Comparison of ENCODE assay signal across 30 cellular contexts in genomic region chr14:59199614-59200013, GRCh38. TPM values are rescaled to one million over a fixed set of nuclear protein-coding genes. Genes with fewer than 3 reads are reported as not detected.
A peak's percentile ranks its signal among the peaks of the same experiment; 100 is the strongest.
DNase-seq lines count a peak whose midpoint lies in the region; ATAC-seq, FAIRE-seq and TF ChIP-seq lines count a peak whose summit lies in the region.
"Had no signal": no experiment of that assay in that cellular context is flagged by ENCODE, and none has a peak within 500 bp of the region (broad histone marks: within the 10 kb centered on the region; RNA-seq: fewer than 3 reads in every experiment).

No MANE protein-coding gene starts in this region.

- H2BK5ac ChIP-seq in H9 (ENCODE audit: insufficient read length, low read length): no peak overlapping the region

- no peak overlapping the region for H2BK120ac ChIP-seq in H9 (ENCODE audit: low read depth, low read length, poor library complexity, severe bottlenecking)

- TF ChIP-seq POLR2A in GM12878 (IDR thresholded peaks at IDR 0.05; ENCODE audit: low read depth, low read length): no peak
- TF ChIP-seq POLR2A in vagina (IDR thresholded peaks at IDR 0.05): no peak

- no peaks in the 10 kb centered on the region for H3K9me3 ChIP-seq in right cardiac atrium (ENCODE audit: control insufficient read depth, low read length)
- H3K9me3 ChIP-seq in GM12878 (replicated peaks; ENCODE audit: control insufficient read depth, insufficient read depth, low read length): no peaks in the 10 kb centered on the region; the same call in 2 of the 3 replicates
- no peaks in the 10 kb centered on the region for H3K9me3 ChIP-seq in vagina
- no peaks in the 10 kb centered on the region for H3K9me3 ChIP-seq in H9 (ENCODE audit: control insufficient read depth, low read depth, low read length)
- H3K9me3 ChIP-seq: breast epithelium, colonic mucosa, gastrocnemius medialis, neutrophil, psoas muscle had no signal

- H3K27ac Mint-ChIP-seq in H9: no peak overlapping the region
- H3K27ac Mint-ChIP-seq: activated naive CD4-positive, alpha-beta T cell treated with anti-CD3 and anti-CD28 coated beads for 36 hours; B cell; CD8-positive, alpha-beta memory T cell; T-cell had no signal

- no peak overlapping the region for H3K18ac ChIP-seq in H9 (ENCODE audit: insufficient read length, low read depth, low read length)

- H4K20me1 ChIP-seq in GM12878 (ENCODE audit: control insufficient read depth, insufficient read depth) (no peaks in the 10 kb centered on the region), H9 (ENCODE audit: control insufficient read depth, insufficient read depth, insufficient read length) (no peaks in the 10 kb centered on the region)

- H2AFZ ChIP-seq in GM12878 (ENCODE audit: control insufficient read depth, low read depth, low read length): no peak overlapping the region
- H2AFZ ChIP-seq in H9 (ENCODE audit: low read length): no peak overlapping the region

- H3K4me1 Mint-ChIP-seq in H9: peaks cover 4 to 5% of the 10 kb centered on the region in 2 experiments; a peak in 3 of 4 replicates

- no peak overlapping the region for H2AK5ac ChIP-seq in H9 (ENCODE audit: insufficient read length, low read length)

- H3K9me3 Mint-ChIP-seq in H9: no peaks in the 10 kb centered on the region
- H3K9me3 Mint-ChIP-seq: activated naive CD4-positive, alpha-beta T cell treated with anti-CD3 and anti-CD28 coated beads for 36 hours; CD8-positive, alpha-beta memory T cell; effector memory CD8-positive, alpha-beta T cell; stimulated activated naive CD8-positive, alpha-beta T cell treated with anti-CD3 and anti-CD28 coated beads, Interleukin-15, amount 100 ng/mL, for 72 hours; T-cell had no signal

- no peak overlapping the region for H3K4ac ChIP-seq in H9 (ENCODE audit: low read depth, low read length)

- H3K23me2 ChIP-seq in H9 (ENCODE audit: insufficient read length, low read depth, low read length, poor library complexity, severe bottlenecking): no peaks in the 10 kb centered on the region

- no peaks in the 10 kb centered on the region for H3K36me3 Mint-ChIP-seq in H9 (ENCODE audit: insufficient read depth in 1 of 3, low read depth in 3 of 3)

- no peak overlapping the region for H4K8ac ChIP-seq in H9 (replicated peaks; ENCODE audit: insufficient read length, low read depth, low read length)

- no peak overlapping the region for H4K5ac ChIP-seq in H9 (ENCODE audit: insufficient read length, low read depth, low read length)

- H3T11ph ChIP-seq in H9 (ENCODE audit: low read length): no peak overlapping the region

- TF ChIP-seq CTCF in GM12878 (IDR thresholded peaks at IDR 0.05 in 2 of 3, conservative IDR thresholded peaks at IDR 0.05 in 1 of 3; ENCODE audit: control insufficient read depth in 2 of 3, extremely low read depth in 1 of 3, insufficient read depth in 1 of 3, low read depth in 3 of 3, low read length in 3 of 3) (no peak), omental fat pad (IDR thresholded peaks at IDR 0.05) (no peak), vagina (IDR thresholded peaks at IDR 0.05) (no peak), H9 (conservative IDR thresholded peaks at IDR 0.05) (no peak)

- BruUV-seq in GM12878 (replicated peaks; lab: Mats Ljungman, UMichigan): no TSS peak

- H3K4me1 ChIP-seq in right cardiac atrium (ENCODE audit: control insufficient read depth, insufficient read depth, low read length) (peaks cover 14% of the 10 kb centered on the region), GM12878 (ENCODE audit: control insufficient read depth, insufficient read depth, low read length) (no peaks in the 10 kb centered on the region), vagina (peaks cover 38% of the 10 kb centered on the region), H9 (ENCODE audit: insufficient read depth, low read length) (no peaks in the 10 kb centered on the region)
- H3K4me1 ChIP-seq: breast epithelium, colonic mucosa had no signal

- no peak for TF ChIP-seq RAD21 in GM12878 (IDR thresholded peaks at IDR 0.05; ENCODE audit: insufficient read depth, low read depth, low read length)

- H3K4me2 ChIP-seq in GM12878 (ENCODE audit: control insufficient read depth, insufficient read depth) (no peak overlapping the region), H9 (ENCODE audit: insufficient read depth, insufficient read length, low read length) (no peak overlapping the region)

- no peak overlapping the region for H3K4me3 ChIP-seq in right cardiac atrium (ENCODE audit: low read length)
- no peak overlapping the region for H3K4me3 ChIP-seq in GM12878
- H3K4me3 ChIP-seq in vagina: no peak overlapping the region
- H3K4me3 ChIP-seq: breast epithelium, colonic mucosa, gastrocnemius medialis, psoas muscle had no signal

- in situ Hi-C loops in GM12878 (cut with MboI): no loop called here

- RAD21 ChIA-PET in GM12878 (lab: Charles Lee; ENCODE audit: unreplicated experiment): no interaction called here

- ATAC-seq in right cardiac atrium: no peak
- peak; percentile 27 for ATAC-seq in GM12878
- ATAC-seq in omental fat pad (ENCODE audit: low FRiP score): peak; percentile 35
- no peak for ATAC-seq in HG03469 (IDR thresholded peaks at IDR 0.05; ENCODE audit: unreplicated experiment)
- no peak for ATAC-seq in HG03571 (IDR thresholded peaks at IDR 0.05; ENCODE audit: unreplicated experiment)
- ATAC-seq: effector memory CD8-positive, alpha-beta T cell; esophagus mucosa; gastrocnemius medialis; psoas muscle; stimulated activated naive CD8-positive, alpha-beta T cell treated with anti-CD3 and anti-CD28 coated beads, Interleukin-15, amount 100 ng/mL, for 72 hours; T-cell had no signal

- H4K91ac ChIP-seq in H9 (ENCODE audit: insufficient read length, low read depth, low read length): no peak overlapping the region

- no peaks in the 10 kb centered on the region for H3K36me3 ChIP-seq in GM12878 (ENCODE audit: control insufficient read depth in 2 of 2, insufficient read depth in 2 of 2, low read length in 1 of 2)
- H3K36me3 ChIP-seq in vagina: no peaks in the 10 kb centered on the region
- H3K36me3 ChIP-seq: breast epithelium, colonic mucosa, gastrocnemius medialis, neutrophil had no signal

- H3K27ac ChIP-seq in right cardiac atrium (ENCODE audit: low read length): peak overlapping the region; percentile 51
- no peak overlapping the region for H3K27ac ChIP-seq in GM12878 (ENCODE audit: control insufficient read depth, insufficient read depth)
- peak overlapping the region; percentile 37 for H3K27ac ChIP-seq in vagina
- H3K27ac ChIP-seq in H9 (ENCODE audit: insufficient read length, low read depth, low read length): no peak overlapping the region
- H3K27ac ChIP-seq: breast epithelium, colonic mucosa, gastrocnemius medialis, neutrophil, psoas muscle had no signal

- no peak overlapping the region for H3K23ac ChIP-seq in H9 (ENCODE audit: insufficient read length, low read depth, low read length)

- no peak for FAIRE-seq in GM12878 (lab: Jason Lieb, UNC)
- FAIRE-seq: H1 had no signal

- SMC1A ChIA-PET in GM12878 (lab: Charles Lee; ENCODE audit: uncharacterized antibody, unreplicated experiment): interaction anchor here (1.5 to 4.9 kb wide), 2 partner anchors 8 to 76 kb away, joined by 4 to 78 read pairs; partner anchors contain the start of gene DAAM1

- H3K14ac ChIP-seq in H9 (ENCODE audit: insufficient read depth, low read length): no peak overlapping the region

- WGBS in right cardiac atrium: 41% methylated on average over 1 of the region's 1 CpG
- WGBS in GM12878 (ENCODE audit: insufficient coverage, insufficient replicate concordance, low lambda C conversion rate, missing lambda C conversion rate): 35% methylated on average over 1 of the region's 1 CpG
- WGBS in H9 (ENCODE audit: extremely low coverage, insufficient read length, low lambda C conversion rate): no CpG with 5 or more reads among the region's 1 CpG

- no peak overlapping the region for H2BK20ac ChIP-seq in H9 (ENCODE audit: low read depth, low read length, poor library complexity, severe bottlenecking)

- no peak overlapping the region for H3K4me3 Mint-ChIP-seq in H9
- H3K4me3 Mint-ChIP-seq: activated naive CD4-positive, alpha-beta T cell treated with anti-CD3 and anti-CD28 coated beads for 36 hours; B cell; CD8-positive, alpha-beta memory T cell; effector memory CD8-positive, alpha-beta T cell; stimulated activated naive CD8-positive, alpha-beta T cell treated with anti-CD3 and anti-CD28 coated beads, Interleukin-15, amount 100 ng/mL, for 72 hours; T-cell had no signal

- TF ChIP-seq EP300 in GM12878 (IDR thresholded peaks at IDR 0.05; ENCODE audit: borderline replicate concordance in 1 of 2, control insufficient read depth in 1 of 2, low read depth in 2 of 2, low read length in 2 of 2): no peak

- no peak for DNase-seq in right cardiac atrium
- DNase-seq in cardiac septum (ENCODE audit: low spot score): no peak
- no peak for DNase-seq in GM12878 (ENCODE audit: low read depth, low spot score)
- no peak for DNase-seq in omental fat pad (ENCODE audit: low spot score)
- DNase-seq in vagina (ENCODE audit: extremely low spot score in 2 of 2): no peak
- no peak for DNase-seq in H9
- DNase-seq: activated CD4-positive, alpha-beta T cell treated with anti-CD3 and anti-CD28 coated beads, Interleukin-2, amount 50 U/mL, for 48 hours; activated CD4-positive, CD25-positive, alpha-beta regulatory T cell; activated naive CD4-positive, alpha-beta T cell treated with anti-CD3 and anti-CD28 coated beads for 36 hours; CD8-positive, alpha-beta memory T cell; colonic mucosa; DMS153; effector memory CD8-positive, alpha-beta T cell; gastrocnemius medialis; hippocampal formation; IMR-90; NCI-H1092; NCI-H2029 treated with DMSO at 0.1 percent for 48 hours; NCI-H510A treated with DMSO at 0.1 percent for 48 hours; psoas muscle; stimulated activated naive CD8-positive, alpha-beta T cell treated with anti-CD3 and anti-CD28 coated beads, Interleukin-15, amount 100 ng/mL, for 72 hours; T-cell; trophoblast cell had no signal

- POLR2A ChIA-PET in GM12878 (lab: Charles Lee): no interaction called here

- peaks cover 14% of the 10 kb centered on the region for H3K79me2 ChIP-seq in GM12878 (ENCODE audit: control insufficient read depth, insufficient read depth, low read length)
- H3K79me2 ChIP-seq in H9 (ENCODE audit: insufficient read depth, low read length): no peaks in the 10 kb centered on the region

- no peaks in the 10 kb centered on the region for H3K27me3 Mint-ChIP-seq in H9 (ENCODE audit: low read depth)
- H3K27me3 Mint-ChIP-seq: B cell; CD8-positive, alpha-beta memory T cell; effector memory CD8-positive, alpha-beta T cell; stimulated activated naive CD8-positive, alpha-beta T cell treated with anti-CD3 and anti-CD28 coated beads, Interleukin-15, amount 100 ng/mL, for 72 hours; T-cell had no signal

- intact Hi-C loops in right cardiac atrium (cut with DNase I): loop anchor here in 1 of 4 donors (10.0 kb wide), 1 partner anchor 225 kb away; no protein-coding TSS in a partner anchor
- intact Hi-C loops in cardiac septum (cut with DNase I): no loop called here
- intact Hi-C loops in GM12878 (cut with micrococcal nuclease; ENCODE audit: unreplicated experiment): no loop called here
- intact Hi-C loops in vagina (cut with DNase I): loop anchor here (10.0 kb wide), 1 partner anchor 55 kb away; no protein-coding TSS in a partner anchor

- H3K9ac ChIP-seq in GM12878 (ENCODE audit: control insufficient read depth, insufficient read depth, low read length) (no peak overlapping the region), H9 (ENCODE audit: extremely low read depth, insufficient read length, low read length) (no peak overlapping the region)

- CTCF ChIA-PET in GM12878 (lab: Yijun Ruan, JAX): no interaction called here

- no peak overlapping the region for H3K56ac ChIP-seq in H9 (ENCODE audit: insufficient read length, low read depth, low read length)

- H3K79me1 ChIP-seq in H9 (ENCODE audit: insufficient read depth, low read depth, low read length, poor library complexity, severe bottlenecking): peaks cover 4% of the 10 kb centered on the region

- H2BK15ac ChIP-seq in H9 (ENCODE audit: low read depth, low read length): no peak overlapping the region

- H3K27me3 ChIP-seq in right cardiac atrium (ENCODE audit: control insufficient read depth, insufficient read depth) (no peaks in the 10 kb centered on the region), GM12878 (replicated peaks in 1 of 2; ENCODE audit: control insufficient read depth in 2 of 2, insufficient read depth in 2 of 2, low read length in 1 of 2) (no peaks in the 10 kb centered on the region), vagina (no peaks in the 10 kb centered on the region), H9 (ENCODE audit: insufficient read depth, low read length) (no peaks in the 10 kb centered on the region)
- H3K27me3 ChIP-seq: breast epithelium, colonic mucosa, gastrocnemius medialis, neutrophil had no signal

- no peak overlapping the region for H2BK12ac ChIP-seq in H9 (ENCODE audit: insufficient read length, low read depth, low read length)

RNA-seq across cellular contexts. Expression of gene DAAM1, which starts 11.1 kb away (rescaled TPM):
- 100 to 1,000 TPM in 3 of 4 donors, 10 to 100 TPM in 1; 96.8 to 152 (median 113) TPM for total RNA-seq in right cardiac atrium
- 30.7 TPM for polyA plus RNA-seq in right cardiac atrium
- 83.8 TPM for total RNA-seq in cardiac septum
- total RNA-seq in GM12878 (2013; cell fraction: nucleolus; rRNA removed): 237 and 240 TPM in 2 replicates
- 16.6 and 18.3 TPM in 2 replicates for total RNA-seq in GM12878 (2014; rRNA removed)
- 21.5 and 24.5 TPM in 2 replicates for total RNA-seq in GM12878 (2014; rRNA removed; fragmentation: Illumina TruSeq; extraction: Trizol)
- total RNA-seq in GM12878 (2021): 31.3 and 32.4 TPM in 2 replicates
- polyA plus RNA-seq in GM12878 (2011; ENCODE audit: low read depth): 4.8 TPM
- polyA plus RNA-seq in GM12878 (2011; rRNA removed): 26.9 and 51.8 TPM in 2 replicates
- 6.8 and 10.9 TPM in 2 replicates for polyA plus RNA-seq in GM12878 (2011; cell fraction: cytosol; rRNA removed)
- polyA plus RNA-seq in GM12878 (2011; cell fraction: nucleus; rRNA removed): 32.7 and 37.0 TPM in 2 replicates
- polyA plus RNA-seq in GM12878 (2012): 8.6 and 15.5 TPM in 2 replicates
- polyA plus RNA-seq in GM12878 (2014; fragmentation: Illumina TruSeq; extraction: Trizol): 29.0 and 41.1 TPM in 2 replicates
- polyA plus RNA-seq in GM12878 (2014; fragmentation: Nextera tagmentation; extraction: Ambion mirVana): 10 to 100 TPM; 13.8 to 19.7 TPM
- polyA plus RNA-seq in GM12878 (2014; rRNA removed): 16.8 and 17.3 TPM in 2 replicates
- 10 to 100 TPM; 28.5 to 29.7 TPM for polyA plus RNA-seq in GM12878 (2016; fragmentation: Nextera tagmentation; extraction: Ambion mirVana)
- polyA minus RNA-seq in GM12878 (2011; rRNA and poly(A)+ RNA removed): 47.0 and 87.3 TPM in 2 replicates
- 7.3 and 7.4 TPM in 2 replicates for polyA minus RNA-seq in GM12878 (2011; cell fraction: cytosol; rRNA and poly(A)+ RNA removed)
- polyA minus RNA-seq in GM12878 (2011; cell fraction: nucleus; rRNA and poly(A)+ RNA removed): 55.4 and 67.1 TPM in 2 replicates
- total RNA-seq in omental fat pad: 10 to 100 TPM; 49.8 to 73.6 (median 51.6) TPM
- total RNA-seq in vagina: 42.0 TPM
- total RNA-seq in H9 (2021): 19.5 and 21.7 TPM in 2 replicates

Comparison
In these comparisons a context has a peak if more than half of its experiments do, and no peak if none do; other contexts are left out.
1. ATAC-seq: peak in GM12878 (single experiment) and omental fat pad (single experiment); none in right cardiac atrium (0 of 2), HG03469 (single experiment) and HG03571 (single experiment).
2. H3K27ac ChIP-seq: peak in right cardiac atrium (single experiment) and vagina (single experiment); none in GM12878 (single experiment) and H9 (single experiment).